Comparison of ENCODE assay signal across 1 cellular context in the genomic region with DNA sequence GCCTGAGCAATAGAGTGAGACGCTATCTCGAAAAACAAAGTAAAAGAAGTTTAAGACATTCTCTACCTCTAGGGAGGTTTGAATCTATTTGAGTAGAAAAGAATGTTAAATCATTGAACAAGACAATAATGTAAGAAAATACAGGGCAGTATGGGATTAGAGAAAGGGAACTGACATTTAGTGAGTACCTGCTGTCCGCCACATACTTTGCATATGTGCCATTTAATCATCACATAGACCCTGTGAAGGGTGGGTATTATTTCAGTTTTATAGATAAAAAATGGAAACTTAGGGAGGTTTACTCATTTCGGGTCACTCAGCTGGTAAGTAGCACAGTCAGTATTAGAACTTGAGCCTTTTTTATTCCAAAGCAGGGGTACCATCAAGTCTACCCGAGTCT.
TF ChIP-seq lines count a peak whose summit lies in the region.

No MANE protein-coding gene starts in this region.

TF ChIP-seq in GM12878, 131 proteins besides CTCF, POLR2A, EP300 and RAD21:
- TF ChIP-seq ZNF24 (IDR thresholded peaks at IDR 0.05) (no peak), NR2C1 (IDR thresholded peaks at IDR 0.05) (no peak), CUX1 (IDR thresholded peaks at IDR 0.05; ENCODE audit: insufficient replicate concordance, low read depth, low read length) (no peak), HDGF (IDR thresholded peaks at IDR 0.05) (no peak), ZNF384 (IDR thresholded peaks at IDR 0.05; ENCODE audit: borderline replicate concordance, low read depth, low read length) (no peak)
- TF ChIP-seq, protein P1, sequence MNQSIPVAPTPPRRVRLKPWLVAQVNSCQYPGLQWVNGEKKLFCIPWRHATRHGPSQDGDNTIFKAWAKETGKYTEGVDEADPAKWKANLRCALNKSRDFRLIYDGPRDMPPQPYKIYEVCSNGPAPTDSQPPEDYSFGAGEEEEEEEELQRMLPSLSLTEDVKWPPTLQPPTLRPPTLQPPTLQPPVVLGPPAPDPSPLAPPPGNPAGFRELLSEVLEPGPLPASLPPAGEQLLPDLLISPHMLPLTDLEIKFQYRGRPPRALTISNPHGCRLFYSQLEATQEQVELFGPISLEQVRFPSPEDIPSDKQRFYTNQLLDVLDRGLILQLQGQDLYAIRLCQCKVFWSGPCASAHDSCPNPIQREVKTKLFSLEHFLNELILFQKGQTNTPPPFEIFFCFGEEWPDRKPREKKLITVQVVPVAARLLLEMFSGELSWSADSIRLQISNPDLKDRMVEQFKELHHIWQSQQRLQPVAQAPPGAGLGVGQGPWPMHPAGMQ (IDR thresholded peaks at IDR 0.05; ENCODE audit: borderline replicate concordance) = no peak
